In genomic region chr3:196624008-196624790, GRCh38 we compare ENCODE assay signal across 1 cellular context.
A peak's percentile ranks its signal among the peaks of the same experiment; 100 is the strongest.
TF ChIP-seq lines count a peak whose summit lies in the region.

No MANE protein-coding gene starts in this region.

TF ChIP-seq in GM12878, 131 proteins besides CTCF, POLR2A, EP300 and RAD21 (continued from another document and continues in another):
- TF ChIP-seq KLF5 (IDR thresholded peaks at IDR 0.05; ENCODE audit: partially characterized antibody) (no peak), YY1 (IDR thresholded peaks at IDR 0.05; ENCODE audit: low read depth, low read length) (peak; percentile 80), MAX (IDR thresholded peaks at IDR 0.05; ENCODE audit: low read depth, low read length) (peak; percentile 23; the same call in 1 of the 2 replicates), SMAD5 (IDR thresholded peaks at IDR 0.05; ENCODE audit: low read depth) (no peak), CREB1 (IDR thresholded peaks at IDR 0.05; ENCODE audit: low read depth) (peak; percentile 73), SUPT20H (IDR thresholded peaks at IDR 0.05; ENCODE audit: borderline replicate concordance, control insufficient read depth, low read depth, low read length) (no peak), YBX1 (IDR thresholded peaks at IDR 0.05) (no peak), BCLAF1 (IDR thresholded peaks at IDR 0.05) (no peak), RELA (IDR thresholded peaks at IDR 0.05; ENCODE audit: borderline replicate concordance, partially characterized antibody) (no peak), TBL1XR1 (IDR thresholded peaks at IDR 0.05; ENCODE audit: low read depth, low read length) (peak; percentile 84; the same call in 1 of the 2 replicates), ZNF217 (IDR thresholded peaks at IDR 0.05) (no peak), NFXL1 (IDR thresholded peaks at IDR 0.05; ENCODE audit: borderline replicate concordance) (no peak), FOXM1 (IDR thresholded peaks at IDR 0.05; ENCODE audit: low read depth, low read length) (peak; percentile 77; the same call in 1 of the 2 replicates), ATF3 (IDR thresholded peaks at IDR 0.05; ENCODE audit: borderline replicate concordance, extremely low read depth, low read depth, low read length) (no peak), CUX1 (IDR thresholded peaks at IDR 0.05; ENCODE audit: insufficient replicate concordance, low read depth, low read length) (no peak), NBN (IDR thresholded peaks at IDR 0.05) (no peak), ZBTB33 (IDR thresholded peaks at IDR 0.05) (no peak), PRDM15 (CRISPR knock-in tag; IDR thresholded peaks at IDR 0.05) (no peak), JUND (IDR thresholded peaks at IDR 0.05; ENCODE audit: low read depth, low read length) (peak; percentile 27; the same call in 1 of the 2 replicates), SPI1 (IDR thresholded peaks at IDR 0.05; ENCODE audit: borderline replicate concordance, insufficient read depth, low read depth, low read length) (peak; percentile 81), IRF5 (IDR thresholded peaks at IDR 0.05; ENCODE audit: borderline replicate concordance) (no peak), POU2F2 (IDR thresholded peaks at IDR 0.05; ENCODE audit: borderline replicate concordance, low read depth, low read length) (0 out of 3 replicates have a peak, but pooled peaks have one; percentile 65), CHD1 (IDR thresholded peaks at IDR 0.05; ENCODE audit: low read depth, low read length) (no peak), RFX5 (IDR thresholded peaks at IDR 0.05; ENCODE audit: low read depth, low read length) (no peak), CREM (IDR thresholded peaks at IDR 0.05; ENCODE audit: low read depth) (peak; percentile 82), SREBF1 (IDR thresholded peaks at IDR 0.05; ENCODE audit: low read length) (no peak), IKZF2 (IDR thresholded peaks at IDR 0.05) (peak; percentile 90 to 91), ZBTB11 (CRISPR knock-in tag; IDR thresholded peaks at IDR 0.05) (no peak), CBX5 (IDR thresholded peaks at IDR 0.05; ENCODE audit: low read depth) (peak; percentile 55; the same call in 1 of the 2 replicates), TARDBP (IDR thresholded peaks at IDR 0.05; ENCODE audit: borderline replicate concordance) (peak; percentile 52; the same call in 1 of the 2 replicates), REST (IDR thresholded peaks at IDR 0.05; ENCODE audit: low read depth, low read length) (no peak)
